In genomic region chr10:59805043-59805442, GRCh38 we compare ENCODE assay signal across 8 cellular contexts. TPM values are rescaled to one million over a fixed set of nuclear protein-coding genes. Genes with fewer than 3 reads are reported as not detected.
A peak's percentile ranks its signal among the peaks of the same experiment; 100 is the strongest.
DNase-seq lines count a peak whose midpoint lies in the region; ATAC-seq and TF ChIP-seq lines count a peak whose summit lies in the region.

No MANE protein-coding gene starts in this region.

- DNase-seq in cardiac muscle cell (ENCODE audit: low read depth in 1 of 2, low spot score in 1 of 2) (peak; percentile 20 to 21), left ventricle myocardium superior (no peak), NAMALWA (ENCODE audit: low spot score) (peak; percentile 19), cerebellum (ENCODE audit: low spot score) (peak; percentile 23), neural progenitor cell (ENCODE audit: low spot score) (peak; percentile 54), NOMO-1 (lab: John Stamatoyannopoulos, UW; ENCODE audit: unreplicated experiment in 2 of 2) (no peak), esophagus muscularis mucosa (ENCODE audit: extremely low spot score) (no peak), activated gamma-delta T cell (lab: John Stamatoyannopoulos, UW) (no peak)

- no peaks in the 10 kb centered on the region for H3K9me3 Mint-ChIP-seq in neural progenitor cell

- no peak overlapping the region for H3K9ac ChIP-seq in neural progenitor cell

- H3K27me3 ChIP-seq in cardiac muscle cell (no peaks in the 10 kb centered on the region), neural progenitor cell (no peaks in the 10 kb centered on the region), esophagus muscularis mucosa (no peaks in the 10 kb centered on the region)

- no peak for TF ChIP-seq POLR2A in esophagus muscularis mucosa (IDR thresholded peaks at IDR 0.05; ENCODE audit: low read depth)

- H3K27ac Mint-ChIP-seq in neural progenitor cell: no peak overlapping the region

- H3K4me1 ChIP-seq in cardiac muscle cell (ENCODE audit: low read depth) (no peaks in the 10 kb centered on the region), neural progenitor cell (peaks cover 9% of the 10 kb centered on the region), esophagus muscularis mucosa (peaks cover 4 to 32% (median 16%) of the 10 kb centered on the region in 4 donors)

- no peaks in the 10 kb centered on the region for H3K79me2 ChIP-seq in neural progenitor cell (ENCODE audit: low read depth)

- H3K4me3 ChIP-seq in cardiac muscle cell (no peak overlapping the region), neural progenitor cell (no peak overlapping the region), esophagus muscularis mucosa (no peak overlapping the region)

- intact Hi-C loops in left ventricle myocardium superior (cut with micrococcal nuclease): loop anchor here (10.0 kb wide), 1 partner anchor 180 kb away; no protein-coding TSS in a partner anchor
- intact Hi-C loops in esophagus muscularis mucosa (cut with DNase I): loop anchor here (10.0 kb wide), 2 partner anchors 180 to 570 kb away; no protein-coding TSS in a partner anchor

- no peak overlapping the region for H3K4me2 ChIP-seq in neural progenitor cell

- H3K27me3 Mint-ChIP-seq in neural progenitor cell (ENCODE audit: insufficient read depth, low read depth): no peaks in the 10 kb centered on the region

- H3K4me3 Mint-ChIP-seq in neural progenitor cell: no peak overlapping the region

- H3K36me3 ChIP-seq in cardiac muscle cell: peaks cover 37% of the 10 kb centered on the region
- peaks cover 17% of the 10 kb centered on the region for H3K36me3 ChIP-seq in neural progenitor cell
- H3K36me3 ChIP-seq in esophagus muscularis mucosa: peaks cover 37 to 76% (median 62%) of the 10 kb centered on the region in 4 donors

- peaks cover 41% of the 10 kb centered on the region for H3K36me3 Mint-ChIP-seq in neural progenitor cell

- TF ChIP-seq EP300 in esophagus muscularis mucosa (IDR thresholded peaks at IDR 0.05): no peak

- 84% methylated on average over 6 of the region's 6 CpGs for WGBS in esophagus muscularis mucosa

- TF ChIP-seq CTCF in cardiac muscle cell (IDR thresholded peaks at IDR 0.05; ENCODE audit: low read depth, low read length): peak; percentile 51
- TF ChIP-seq CTCF in neural progenitor cell (IDR thresholded peaks at IDR 0.05): peak; percentile 63
- TF ChIP-seq CTCF in esophagus muscularis mucosa (IDR thresholded peaks at IDR 0.05): peak in 1 of 3 experiments; percentile 44

- H4K20me1 ChIP-seq in neural progenitor cell (ENCODE audit: low read depth): peaks cover 8% of the 10 kb centered on the region

- no peak for ATAC-seq in left ventricle myocardium superior

- H3K27ac ChIP-seq in cardiac muscle cell (no peak overlapping the region), neural progenitor cell (no peak overlapping the region), esophagus muscularis mucosa (replicated peaks in 1 of 4) (no peak overlapping the region)

- no peak overlapping the region for H2AFZ ChIP-seq in neural progenitor cell (replicated peaks)

- peaks cover 7% of the 10 kb centered on the region for H3K4me1 Mint-ChIP-seq in neural progenitor cell

- H3K9me3 ChIP-seq in cardiac muscle cell (ENCODE audit: low read depth): no peaks in the 10 kb centered on the region
- no peaks in the 10 kb centered on the region for H3K9me3 ChIP-seq in neural progenitor cell (ENCODE audit: low read depth)
- H3K9me3 ChIP-seq in esophagus muscularis mucosa: no peaks in the 10 kb centered on the region

- H3F3A ChIP-seq in neural progenitor cell (ENCODE audit: low read depth): peaks cover 4% of the 10 kb centered on the region

RNA-seq across cellular contexts. Expression of gene MRLN, which starts 51.8 kb away (rescaled TPM):
- total RNA-seq in cardiac muscle cell: not detected in 2 replicates
- polyA plus RNA-seq in cardiac muscle cell: not detected in 2 replicates
- not detected for total RNA-seq in left ventricle myocardium superior
- 12.2 TPM for total RNA-seq in cerebellum
- total RNA-seq in neural progenitor cell (ENCODE audit: low replicate concordance): not detected in 2 replicates
- total RNA-seq in esophagus muscularis mucosa: not detected

Comparison
In these comparisons a context has a peak if more than half of its experiments do, and no peak if none do; other contexts are left out.
1. DNase-seq: peak in cardiac muscle cell (2 of 2), NAMALWA (single experiment), cerebellum (single experiment) and neural progenitor cell (single experiment); none in left ventricle myocardium superior (single experiment), NOMO-1 (0 of 2), esophagus muscularis mucosa (single experiment) and activated gamma-delta T cell (single experiment).
2. RNA of gene MRLN, which starts 51.8 kb away (total RNA-seq): 12.2 TPM in cerebellum (single experiment); not detected in cardiac muscle cell, not detected in left ventricle myocardium superior (single experiment), not detected in neural progenitor cell and not detected in esophagus muscularis mucosa; every median in the first group is over 10 times any median in the second.